Comparison of ENCODE assay signal across 16 cellular contexts in genomic region chr1:70909262-70909817, GRCh38.
"Had no signal": no experiment of that assay in that cellular context is flagged by ENCODE, and none has a peak within 500 bp of the region (broad histone marks: within the 10 kb centered on the region; RNA-seq: fewer than 3 reads in every experiment).

No MANE protein-coding gene starts in this region.

- H3K4me3 ChIP-seq: lower lobe of right lung, testis, upper lobe of right lung had no signal

- H3K4me1 ChIP-seq: lower lobe of right lung, parathyroid adenoma, testis, upper lobe of right lung had no signal

- H3K9me3 ChIP-seq: lower lobe of right lung, testis, upper lobe of right lung had no signal

- H3K4me1 Mint-ChIP-seq: activated CD4-positive, alpha-beta T cell treated with anti-CD3 and anti-CD28 coated beads for 36 hours; endodermal cell; mesothelial cell of epicardium had no signal

- H3K36me3 Mint-ChIP-seq: activated naive CD4-positive, alpha-beta T cell treated with anti-CD3 and anti-CD28 coated beads, Interleukin-2, amount 50 U/mL, for 72 hours; mesothelial cell of epicardium had no signal

- H3K27ac ChIP-seq: lower lobe of right lung, parathyroid adenoma, testis, upper lobe of right lung, WERI-Rb-1 had no signal

- H3K27me3 ChIP-seq: testis, upper lobe of right lung had no signal

- DNase-seq: activated effector memory CD4-positive, alpha-beta T cell treated with anti-CD3 and anti-CD28 coated beads, Interleukin-2, amount 50 U/mL, for 16 hours; cerebellar nuclear complex; dermis blood vessel endothelial cell; endodermal cell; hippocampal formation; lower lobe of right lung; stimulated activated CD4-positive, alpha-beta T cell treated with anti-CD3 and anti-CD28 coated beads, Interleukin-15, amount 100 ng/mL, for 24 hours; stimulated activated CD4-positive, alpha-beta T cell treated with anti-CD3 and anti-CD28 coated beads, Interleukin-4, amount 100 ng/mL, for 4 hours; testis; upper lobe of right lung; WERI-Rb-1 had no signal

- H3K27me3 Mint-ChIP-seq: activated CD4-positive, alpha-beta T cell treated with anti-CD3 and anti-CD28 coated beads for 36 hours; stimulated activated naive CD8-positive, alpha-beta T cell treated with anti-CD3 and anti-CD28 coated beads, Interleukin-15, amount 100 ng/mL, for 72 hours had no signal

- H3K9me3 Mint-ChIP-seq: endodermal cell had no signal

- H3K36me3 ChIP-seq: lower lobe of right lung, upper lobe of right lung, WERI-Rb-1 had no signal

- H3K4me3 Mint-ChIP-seq: activated CD4-positive, alpha-beta T cell treated with anti-CD3 and anti-CD28 coated beads for 36 hours; endodermal cell; mesothelial cell of epicardium; stimulated activated naive CD8-positive, alpha-beta T cell treated with anti-CD3 and anti-CD28 coated beads, Interleukin-15, amount 100 ng/mL, for 72 hours had no signal

- H3K27ac Mint-ChIP-seq: activated CD4-positive, alpha-beta T cell treated with anti-CD3 and anti-CD28 coated beads for 36 hours; activated naive CD4-positive, alpha-beta T cell treated with anti-CD3 and anti-CD28 coated beads, Interleukin-2, amount 50 U/mL, for 72 hours; endodermal cell; mesothelial cell of epicardium had no signal

- ATAC-seq: lower lobe of right lung, upper lobe of right lung had no signal
